Comparison of ENCODE assay signal across 9 cellular contexts in genomic region chr3:175234541-175234940, GRCh38.
"Had no signal": no experiment of that assay in that cellular context is flagged by ENCODE, and none has a peak within 500 bp of the region (broad histone marks: within the 10 kb centered on the region; RNA-seq: fewer than 3 reads in every experiment).

No MANE protein-coding gene starts in this region.

- ATAC-seq: HCT116, K562 had no signal

- H3K4me1 ChIP-seq: HAP-1 had no signal

- H2AFZ ChIP-seq: GM23248 had no signal

- H3K27ac ChIP-seq: GM23248 had no signal

- H3K36me3 ChIP-seq: HAP-1 had no signal

- FAIRE-seq: HTR-8/SVneo, K562 had no signal

- H3K9me3 ChIP-seq: HAP-1 had no signal

- H3K4me3 ChIP-seq: GM23248, HAP-1, K562 had no signal

- DNase-seq: GM23248, GOT3, H7, HFFc6, IMR-90 had no signal

- H3K9ac ChIP-seq: GM23248 had no signal
